8 cellular contexts compared by ENCODE assay signal in genomic region chr11:129861702-129862107, GRCh38. TPM values are rescaled to one million over a fixed set of nuclear protein-coding genes. Genes with fewer than 3 reads are reported as not detected.
DNase-seq lines count a peak whose midpoint lies in the region; ATAC-seq and TF ChIP-seq lines count a peak whose summit lies in the region.

No MANE protein-coding gene starts in this region.

- H3K27me3 ChIP-seq in CD4-positive, alpha-beta memory T cell (ENCODE audit: insufficient read depth, low read length), result no peaks in the 10 kb centered on the region

- peak overlapping the region; percentile 83 to 96 (median 93) for H3K27ac Mint-ChIP-seq in CD4-positive, alpha-beta memory T cell
- peak overlapping the region; percentile 97 for H3K27ac Mint-ChIP-seq in nephron progenitor cell
- no peak overlapping the region for H3K27ac Mint-ChIP-seq in natural killer cell treated with Interleukin-12 subunit alpha and Interleukin-12 subunit beta and Interleukin-15 and Interleukin-18, amount 100 ng/mL, for 72 hours

- no peak overlapping the region for H3K27ac ChIP-seq in CD4-positive, alpha-beta memory T cell (ENCODE audit: low read depth, low read length)

- no peaks in the 10 kb centered on the region for H3K27me3 Mint-ChIP-seq in CD4-positive, alpha-beta memory T cell
- H3K27me3 Mint-ChIP-seq in nephron progenitor cell (ENCODE audit: low read depth, poor library complexity), result peaks cover 2% of the 10 kb centered on the region
- no peaks in the 10 kb centered on the region for H3K27me3 Mint-ChIP-seq in natural killer cell treated with Interleukin-12 subunit alpha and Interleukin-12 subunit beta and Interleukin-15 and Interleukin-18, amount 100 ng/mL, for 72 hours

- TF ChIP-seq CTCF in nephron progenitor cell (IDR thresholded peaks at IDR 0.05), result no peak

- H3K4me1 Mint-ChIP-seq in CD4-positive, alpha-beta memory T cell, result peaks cover 28 to 55% (median 43%) of the 10 kb centered on the region in 4 donors
- H3K4me1 Mint-ChIP-seq in nephron progenitor cell, result peaks cover 35% of the 10 kb centered on the region
- no peaks in the 10 kb centered on the region for H3K4me1 Mint-ChIP-seq in natural killer cell treated with Interleukin-12 subunit alpha and Interleukin-12 subunit beta and Interleukin-15 and Interleukin-18, amount 100 ng/mL, for 72 hours (ENCODE audit: low read depth in 2 of 2)

- intact Hi-C loops in CD4-positive, alpha-beta memory T cell (cut with micrococcal nuclease), result no loop called here

- peaks cover 59% of the 10 kb centered on the region for H3K4me1 ChIP-seq in CD4-positive, alpha-beta memory T cell (ENCODE audit: insufficient read depth, low read length)

- H3K9me3 Mint-ChIP-seq in CD4-positive, alpha-beta memory T cell, result no peaks in the 10 kb centered on the region
- no peaks in the 10 kb centered on the region for H3K9me3 Mint-ChIP-seq in nephron progenitor cell
- H3K9me3 Mint-ChIP-seq in natural killer cell treated with Interleukin-12 subunit alpha and Interleukin-12 subunit beta and Interleukin-15 and Interleukin-18, amount 100 ng/mL, for 72 hours, result no peaks in the 10 kb centered on the region

- DNase-seq in CD4-positive, alpha-beta memory T cell, result no peak
- DNase-seq in NCI-H460 (ENCODE audit: extremely low read depth, low read depth), result peak; percentile 76
- DNase-seq in nephron progenitor cell, result peak; percentile 27
- DNase-seq in Kasumi-1 (lab: John Stamatoyannopoulos, UW), result no peak
- DNase-seq in activated naive CD4-positive, alpha-beta T cell treated with anti-CD3 and anti-CD28 coated beads, Interleukin-2, amount 50 U/mL, for 16 hours, result no peak
- no peak for DNase-seq in natural killer cell treated with Interleukin-12 subunit alpha and Interleukin-12 subunit beta and Interleukin-15 and Interleukin-18, amount 100 ng/mL, for 72 hours (ENCODE audit: low spot score)

- peaks cover 52 to 53% of the 10 kb centered on the region in 2 donors for H3K36me3 Mint-ChIP-seq in CD4-positive, alpha-beta memory T cell
- H3K36me3 Mint-ChIP-seq in nephron progenitor cell (ENCODE audit: low read depth), result peaks cover 70% of the 10 kb centered on the region
- H3K36me3 Mint-ChIP-seq in natural killer cell treated with Interleukin-12 subunit alpha and Interleukin-12 subunit beta and Interleukin-15 and Interleukin-18, amount 100 ng/mL, for 72 hours, result no peaks in the 10 kb centered on the region

- no peak overlapping the region for H3K4me3 ChIP-seq in CD4-positive, alpha-beta memory T cell (ENCODE audit: low read length in 2 of 2)

- POLR2A ChIA-PET in CD4-positive, alpha-beta memory T cell (lab: Charles Lee; ENCODE audit: partially characterized antibody), result interaction anchor here (0.7 to 6.0 kb wide), 16 partner anchors 8 to 141 kb away, joined by 3 to 46 read pairs (median 6); partner anchors contain the start of genes PRDM10 and TMEM45B

- H3K9me3 ChIP-seq in CD4-positive, alpha-beta memory T cell (ENCODE audit: control insufficient read depth in 1 of 2, low read length in 2 of 2), result no peaks in the 10 kb centered on the region

- ATAC-seq in esophagus mucosa, result peak; percentile 94
- ATAC-seq in GM18858 (IDR thresholded peaks at IDR 0.05; ENCODE audit: unreplicated experiment), result no peak
- no peak for ATAC-seq in natural killer cell treated with Interleukin-12 subunit alpha and Interleukin-12 subunit beta and Interleukin-15 and Interleukin-18, amount 100 ng/mL, for 72 hours

- peak overlapping the region in 4 of 8 donors; percentile 16 to 72 (median 32) for H3K4me3 Mint-ChIP-seq in CD4-positive, alpha-beta memory T cell
- H3K4me3 Mint-ChIP-seq in nephron progenitor cell, result no peak overlapping the region
- no peak overlapping the region for H3K4me3 Mint-ChIP-seq in natural killer cell treated with Interleukin-12 subunit alpha and Interleukin-12 subunit beta and Interleukin-15 and Interleukin-18, amount 100 ng/mL, for 72 hours

- peaks cover 25% of the 10 kb centered on the region for H3K36me3 ChIP-seq in CD4-positive, alpha-beta memory T cell (ENCODE audit: insufficient read depth, low read length)

- CTCF ChIA-PET in CD4-positive, alpha-beta memory T cell (lab: Charles Lee; ENCODE audit: partially characterized antibody), result interaction anchor here (1.0 to 1.8 kb wide), 6 partner anchors 8 to 77 kb away, joined by 3 to 7 read pairs (median 4); partner anchors contain the start of gene TMEM45B

RNA-seq across cellular contexts. Expression of gene NFRKB, which starts 33.7 kb away (rescaled TPM):
- 10 to 100 TPM; 91.9 to 94.9 TPM for total RNA-seq in CD4-positive, alpha-beta memory T cell
- polyA plus RNA-seq in CD4-positive, alpha-beta memory T cell, result 10 to 100 TPM; 18.1 to 34.5 TPM
- total RNA-seq in NCI-H460 (2014; rRNA removed; shearing (Covaris generic)), result 11.4 and 15.4 TPM in 2 replicates
- 21.0 and 36.9 TPM in 2 replicates for polyA plus RNA-seq in NCI-H460 (2014; cell fraction: nucleus; rRNA removed)
- 14.3 TPM for total RNA-seq in esophagus mucosa
- total RNA-seq in natural killer cell treated with Interleukin-12 subunit alpha and Interleukin-12 subunit beta and Interleukin-15 and Interleukin-18, amount 100 ng/mL, for 72 hours, result 10 to 100 TPM; 34.1 to 45.2 TPM

RNA-seq across cellular contexts. Expression of gene TMEM45B, which starts 46.1 kb away (rescaled TPM):
- total RNA-seq in CD4-positive, alpha-beta memory T cell, result 10 to 100 TPM; 30.8 to 34.4 TPM
- 10 to 100 TPM; 14.0 to 21.2 TPM for polyA plus RNA-seq in CD4-positive, alpha-beta memory T cell
- total RNA-seq in NCI-H460 (2014; rRNA removed; shearing (Covaris generic)), result not detected in 2 replicates
- not detected in 2 replicates for polyA plus RNA-seq in NCI-H460 (2014; cell fraction: nucleus; rRNA removed)
- total RNA-seq in esophagus mucosa, result 106 TPM
- total RNA-seq in natural killer cell treated with Interleukin-12 subunit alpha and Interleukin-12 subunit beta and Interleukin-15 and Interleukin-18, amount 100 ng/mL, for 72 hours, result not detected

Comparison
In these comparisons a context has a peak if more than half of its experiments do, and no peak if none do; other contexts are left out.
1. DNase-seq: peak in NCI-H460 (single experiment) and nephron progenitor cell (single experiment); none in CD4-positive, alpha-beta memory T cell (0 of 5), Kasumi-1 (0 of 2), activated naive CD4-positive, alpha-beta T cell treated with anti-CD3 and anti-CD28 coated beads, Interleukin-2, amount 50 U/mL, for 16 hours (single experiment) and natural killer cell treated with Interleukin-12 subunit alpha and Interleukin-12 subunit beta and Interleukin-15 and Interleukin-18, amount 100 ng/mL, for 72 hours (single experiment).
2. H3K27ac Mint-ChIP-seq: peak in CD4-positive, alpha-beta memory T cell (7 of 7) and nephron progenitor cell (single experiment); none in natural killer cell treated with Interleukin-12 subunit alpha and Interleukin-12 subunit beta and Interleukin-15 and Interleukin-18, amount 100 ng/mL, for 72 hours (0 of 2).
3. RNA of gene TMEM45B, which starts 46.1 kb away (total RNA-seq): 106 TPM in esophagus mucosa (single experiment) and 30.8 to 34.4 TPM in CD4-positive, alpha-beta memory T cell; not detected in natural killer cell treated with Interleukin-12 subunit alpha and Interleukin-12 subunit beta and Interleukin-15 and Interleukin-18, amount 100 ng/mL, for 72 hours and not detected in NCI-H460; every median in the first group is over 10 times any median in the second.